ENCODE assay signal across 2 cellular contexts in the genomic region with DNA sequence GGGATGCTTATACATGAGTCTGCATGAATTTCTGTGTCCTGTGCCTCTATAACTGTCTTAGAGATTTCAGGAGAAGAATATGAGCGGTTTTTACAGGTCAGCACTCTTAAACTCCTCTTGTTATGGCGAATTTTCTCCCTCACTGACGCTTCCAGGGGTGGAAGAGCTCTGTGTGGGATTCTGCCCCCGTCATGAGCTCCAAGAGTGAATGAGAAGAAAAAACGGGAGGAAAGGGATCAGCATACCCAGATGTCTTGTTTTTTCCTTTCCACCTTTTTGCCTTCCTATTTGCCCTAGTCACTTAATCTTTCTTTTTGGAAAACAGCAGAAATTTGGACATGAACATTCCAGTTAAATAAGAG.
TF ChIP-seq lines count a peak whose summit lies in the region.

No MANE protein-coding gene starts in this region.

TF ChIP-seq in liver, 16 proteins besides CTCF, POLR2A, EP300 and RAD21:
- TF ChIP-seq GABPA (IDR thresholded peaks at IDR 0.05 in 1 of 2, conservative IDR thresholded peaks at IDR 0.05 in 1 of 2) = no peak
- TF ChIP-seq, protein P1, sequence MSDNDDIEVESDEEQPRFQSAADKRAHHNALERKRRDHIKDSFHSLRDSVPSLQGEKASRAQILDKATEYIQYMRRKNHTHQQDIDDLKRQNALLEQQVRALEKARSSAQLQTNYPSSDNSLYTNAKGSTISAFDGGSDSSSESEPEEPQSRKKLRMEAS (IDR thresholded peaks at IDR 0.05) = no peak
- TF ChIP-seq JUND (IDR thresholded peaks at IDR 0.05) = no peak
- TF ChIP-seq, protein P2, sequence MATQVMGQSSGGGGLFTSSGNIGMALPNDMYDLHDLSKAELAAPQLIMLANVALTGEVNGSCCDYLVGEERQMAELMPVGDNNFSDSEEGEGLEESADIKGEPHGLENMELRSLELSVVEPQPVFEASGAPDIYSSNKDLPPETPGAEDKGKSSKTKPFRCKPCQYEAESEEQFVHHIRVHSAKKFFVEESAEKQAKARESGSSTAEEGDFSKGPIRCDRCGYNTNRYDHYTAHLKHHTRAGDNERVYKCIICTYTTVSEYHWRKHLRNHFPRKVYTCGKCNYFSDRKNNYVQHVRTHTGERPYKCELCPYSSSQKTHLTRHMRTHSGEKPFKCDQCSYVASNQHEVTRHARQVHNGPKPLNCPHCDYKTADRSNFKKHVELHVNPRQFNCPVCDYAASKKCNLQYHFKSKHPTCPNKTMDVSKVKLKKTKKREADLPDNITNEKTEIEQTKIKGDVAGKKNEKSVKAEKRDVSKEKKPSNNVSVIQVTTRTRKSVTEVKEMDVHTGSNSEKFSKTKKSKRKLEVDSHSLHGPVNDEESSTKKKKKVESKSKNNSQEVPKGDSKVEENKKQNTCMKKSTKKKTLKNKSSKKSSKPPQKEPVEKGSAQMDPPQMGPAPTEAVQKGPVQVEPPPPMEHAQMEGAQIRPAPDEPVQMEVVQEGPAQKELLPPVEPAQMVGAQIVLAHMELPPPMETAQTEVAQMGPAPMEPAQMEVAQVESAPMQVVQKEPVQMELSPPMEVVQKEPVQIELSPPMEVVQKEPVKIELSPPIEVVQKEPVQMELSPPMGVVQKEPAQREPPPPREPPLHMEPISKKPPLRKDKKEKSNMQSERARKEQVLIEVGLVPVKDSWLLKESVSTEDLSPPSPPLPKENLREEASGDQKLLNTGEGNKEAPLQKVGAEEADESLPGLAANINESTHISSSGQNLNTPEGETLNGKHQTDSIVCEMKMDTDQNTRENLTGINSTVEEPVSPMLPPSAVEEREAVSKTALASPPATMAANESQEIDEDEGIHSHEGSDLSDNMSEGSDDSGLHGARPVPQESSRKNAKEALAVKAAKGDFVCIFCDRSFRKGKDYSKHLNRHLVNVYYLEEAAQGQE (IDR thresholded peaks at IDR 0.05) = no peak
- no peak for TF ChIP-seq FOXA1 (IDR thresholded peaks at IDR 0.05)

TF ChIP-seq in HepG2, 621 proteins besides CTCF, POLR2A, EP300 and RAD21:
- TF ChIP-seq, protein P3, sequence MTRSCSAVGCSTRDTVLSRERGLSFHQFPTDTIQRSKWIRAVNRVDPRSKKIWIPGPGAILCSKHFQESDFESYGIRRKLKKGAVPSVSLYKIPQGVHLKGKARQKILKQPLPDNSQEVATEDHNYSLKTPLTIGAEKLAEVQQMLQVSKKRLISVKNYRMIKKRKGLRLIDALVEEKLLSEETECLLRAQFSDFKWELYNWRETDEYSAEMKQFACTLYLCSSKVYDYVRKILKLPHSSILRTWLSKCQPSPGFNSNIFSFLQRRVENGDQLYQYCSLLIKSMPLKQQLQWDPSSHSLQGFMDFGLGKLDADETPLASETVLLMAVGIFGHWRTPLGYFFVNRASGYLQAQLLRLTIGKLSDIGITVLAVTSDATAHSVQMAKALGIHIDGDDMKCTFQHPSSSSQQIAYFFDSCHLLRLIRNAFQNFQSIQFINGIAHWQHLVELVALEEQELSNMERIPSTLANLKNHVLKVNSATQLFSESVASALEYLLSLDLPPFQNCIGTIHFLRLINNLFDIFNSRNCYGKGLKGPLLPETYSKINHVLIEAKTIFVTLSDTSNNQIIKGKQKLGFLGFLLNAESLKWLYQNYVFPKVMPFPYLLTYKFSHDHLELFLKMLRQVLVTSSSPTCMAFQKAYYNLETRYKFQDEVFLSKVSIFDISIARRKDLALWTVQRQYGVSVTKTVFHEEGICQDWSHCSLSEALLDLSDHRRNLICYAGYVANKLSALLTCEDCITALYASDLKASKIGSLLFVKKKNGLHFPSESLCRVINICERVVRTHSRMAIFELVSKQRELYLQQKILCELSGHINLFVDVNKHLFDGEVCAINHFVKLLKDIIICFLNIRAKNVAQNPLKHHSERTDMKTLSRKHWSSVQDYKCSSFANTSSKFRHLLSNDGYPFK (CRISPR knock-in tag; IDR thresholded peaks at IDR 0.05; ENCODE audit: borderline replicate concordance) = no peak
- TF ChIP-seq KDM5B (CRISPR knock-in tag; IDR thresholded peaks at IDR 0.05; ENCODE audit: borderline replicate concordance) = no peak
- TF ChIP-seq ZNF672 (CRISPR knock-in tag; IDR thresholded peaks at IDR 0.05) = no peak
- TF ChIP-seq, protein P4, sequence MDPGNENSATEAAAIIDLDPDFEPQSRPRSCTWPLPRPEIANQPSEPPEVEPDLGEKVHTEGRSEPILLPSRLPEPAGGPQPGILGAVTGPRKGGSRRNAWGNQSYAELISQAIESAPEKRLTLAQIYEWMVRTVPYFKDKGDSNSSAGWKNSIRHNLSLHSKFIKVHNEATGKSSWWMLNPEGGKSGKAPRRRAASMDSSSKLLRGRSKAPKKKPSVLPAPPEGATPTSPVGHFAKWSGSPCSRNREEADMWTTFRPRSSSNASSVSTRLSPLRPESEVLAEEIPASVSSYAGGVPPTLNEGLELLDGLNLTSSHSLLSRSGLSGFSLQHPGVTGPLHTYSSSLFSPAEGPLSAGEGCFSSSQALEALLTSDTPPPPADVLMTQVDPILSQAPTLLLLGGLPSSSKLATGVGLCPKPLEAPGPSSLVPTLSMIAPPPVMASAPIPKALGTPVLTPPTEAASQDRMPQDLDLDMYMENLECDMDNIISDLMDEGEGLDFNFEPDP (CRISPR knock-in tag; conservative IDR thresholded peaks at IDR 0.05) = no peak
- no peak for TF ChIP-seq SIN3B (IDR thresholded peaks at IDR 0.05; ENCODE audit: low read length)
